In the genomic region with DNA sequence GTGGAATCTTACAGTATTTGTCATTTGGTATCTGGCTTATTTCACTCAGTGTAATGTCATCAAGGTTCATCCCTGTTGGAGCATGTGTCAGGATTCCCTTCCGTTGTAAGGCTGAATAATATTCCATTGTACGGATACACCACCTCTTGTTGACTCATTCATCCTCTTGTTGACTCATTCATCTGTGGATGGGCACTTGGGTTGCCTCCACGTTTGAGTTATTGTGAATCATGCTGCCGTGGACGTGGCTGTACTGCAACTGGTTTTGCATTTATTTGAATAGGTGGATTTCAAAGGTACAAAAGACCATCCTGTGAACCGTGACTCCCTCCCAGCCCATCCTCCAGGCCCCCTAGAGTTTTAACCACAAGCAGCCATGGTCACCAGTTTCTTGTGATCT, we compare ENCODE assay signal across 11 cellular contexts. TPM values are rescaled to one million over a fixed set of nuclear protein-coding genes. Genes with fewer than 3 reads are reported as not detected.
DNase-seq lines count a peak whose midpoint lies in the region; ATAC-seq and TF ChIP-seq lines count a peak whose summit lies in the region.
"Had no signal": no experiment of that assay in that cellular context is flagged by ENCODE, and none has a peak within 500 bp of the region (broad histone marks: within the 10 kb centered on the region; RNA-seq: fewer than 3 reads in every experiment).

No MANE protein-coding gene starts in this region.

- WGBS in GM23248 (ENCODE audit: low coverage in 1 of 2, low lambda C conversion rate in 2 of 2, missing lambda C conversion rate in 2 of 2), 2 experiments, result 3 to 5% methylated on average over 6 of the region's 6 CpGs
- WGBS in esophagus squamous epithelium, 2 donors, result 15 to 31% methylated on average over 5 to 6 of the region's 6 CpGs

- in situ Hi-C loops in GM23248 (cut with MboI), result no loop called here

- no TSS peak for BruUV-seq in A673 (replicated peaks; lab: Mats Ljungman, UMichigan)

- H3K36me3 ChIP-seq in A673 (ENCODE audit: insufficient read depth, low read length, poor library complexity, severe bottlenecking), result peaks cover 15% of the 10 kb centered on the region
- no peaks in the 10 kb centered on the region; the same call in 1 of the 2 replicates for H3K36me3 ChIP-seq in GM23248 (ENCODE audit: low read depth)
- H3K36me3 ChIP-seq in esophagus squamous epithelium, result peaks cover 0 to 33% (median 9%) of the 10 kb centered on the region in 3 donors

- no peak for ATAC-seq in T-helper 17 cell
- no peak for ATAC-seq in HG02973 (IDR thresholded peaks at IDR 0.05; ENCODE audit: unreplicated experiment)

- peak overlapping the region; percentile 24 for H3K4me2 ChIP-seq in GM23248 (ENCODE audit: unreplicated experiment)

- no peaks in the 10 kb centered on the region for H3K27me3 Mint-ChIP-seq in T-helper 17 cell
- H3K27me3 Mint-ChIP-seq: naive B cell; stimulated activated naive CD8-positive, alpha-beta T cell treated with anti-CD3 and anti-CD28 coated beads, Interleukin-15, Interleukin-2, amounts not matched to agents 100 ng/mL and 50 ng/mL, for 24 hours had no signal

- H3K79me2 ChIP-seq in GM23248 (ENCODE audit: insufficient read depth), result no peaks in the 10 kb centered on the region

- POLR2A ChIA-PET in A673 (lab: Charles Lee; ENCODE audit: low non-redundant PET), result no interaction called here

- DNase-seq in A673 (ENCODE audit: low spot score) (peak; percentile 8), GM23248 (peak; percentile 97), T-helper 17 cell (no peak), fibroblast of the aortic adventitia (ENCODE audit: low read depth) (peak; percentile 83), esophagus squamous epithelium (lab: John Stamatoyannopoulos, UW) (no peak), HPDE6-E6E7 (ENCODE audit: extremely low spot score) (no peak), NOMO-1 (lab: John Stamatoyannopoulos, UW; ENCODE audit: unreplicated experiment in 2 of 2) (no peak)
- DNase-seq: naive B cell, T-helper 2 cell had no signal

- H2AFZ ChIP-seq in GM23248, result no peak overlapping the region

- peak overlapping the region; percentile 4 for H3K27ac Mint-ChIP-seq in T-helper 17 cell
- H3K27ac Mint-ChIP-seq: stimulated activated naive CD8-positive, alpha-beta T cell treated with anti-CD3 and anti-CD28 coated beads, Interleukin-15, Interleukin-2, amounts not matched to agents 100 ng/mL and 50 ng/mL, for 24 hours had no signal

- peaks cover 4% of the 10 kb centered on the region for H3K36me3 Mint-ChIP-seq in T-helper 17 cell (ENCODE audit: low read depth)

- no peaks in the 10 kb centered on the region for H3K4me1 ChIP-seq in A673 (ENCODE audit: insufficient read depth, low read length, poor library complexity, severe bottlenecking)
- H3K4me1 ChIP-seq in GM23248 (ENCODE audit: insufficient read depth), result peaks cover 12% of the 10 kb centered on the region; the same call in 1 of the 2 replicates
- peaks cover 0 to 9% (median 3%) of the 10 kb centered on the region in 3 donors for H3K4me1 ChIP-seq in esophagus squamous epithelium

- H3K4me3 ChIP-seq in A673 (ENCODE audit: low read depth, low read length, poor library complexity, severe bottlenecking) (no peak overlapping the region), GM23248 (no peak overlapping the region), fibroblast of the aortic adventitia (ENCODE audit: low read depth, low read length) (no peak overlapping the region), esophagus squamous epithelium (no peak overlapping the region)

- no peaks in the 10 kb centered on the region for H3K27me3 ChIP-seq in A673 (replicated peaks; ENCODE audit: insufficient read depth, low read depth, low read length, poor library complexity)
- no peaks in the 10 kb centered on the region for H3K27me3 ChIP-seq in GM23248 (replicated peaks; ENCODE audit: insufficient read depth)
- H3K27me3 ChIP-seq in esophagus squamous epithelium, result no peaks in the 10 kb centered on the region

- CTCF ChIA-PET in A673 (lab: Charles Lee), result interaction anchor here (0.6 kb wide), 1 partner anchor 124 kb away, joined by 3 read pairs; no protein-coding TSS in a partner anchor

- H4K20me1 ChIP-seq in GM23248 (ENCODE audit: insufficient read depth), result no peaks in the 10 kb centered on the region

- no peak overlapping the region for H3K4me3 Mint-ChIP-seq in T-helper 17 cell
- H3K4me3 Mint-ChIP-seq: naive B cell; stimulated activated naive CD8-positive, alpha-beta T cell treated with anti-CD3 and anti-CD28 coated beads, Interleukin-15, Interleukin-2, amounts not matched to agents 100 ng/mL and 50 ng/mL, for 24 hours had no signal

- no peaks in the 10 kb centered on the region for H3K9me2 ChIP-seq in GM23248 (ENCODE audit: insufficient read depth)

- H3F3A ChIP-seq in GM23248 (ENCODE audit: insufficient read depth), result peaks cover 13% of the 10 kb centered on the region

- peak overlapping the region; percentile 58 for H3K9ac ChIP-seq in GM23248

- H3K4me1 Mint-ChIP-seq in T-helper 17 cell, result peaks cover 4% of the 10 kb centered on the region

- intact Hi-C loops in A673 (cut with micrococcal nuclease; ENCODE audit: unreplicated experiment) (no loop called here), esophagus squamous epithelium (cut with DNase I) (no loop called here)

- no peak for TF ChIP-seq POLR2A in esophagus squamous epithelium (IDR thresholded peaks at IDR 0.05)

- H3K27ac ChIP-seq in A673 (ENCODE audit: low read depth, low read length, poor library complexity, severe bottlenecking) (no peak overlapping the region), GM23248 (peak overlapping the region; percentile 87), esophagus squamous epithelium (peak overlapping the region in 1 of 4 donors; percentile 33)

- no peak for TF ChIP-seq CTCF in A673 (conservative IDR thresholded peaks at IDR 0.05; ENCODE audit: low read depth, low read length)
- no peak for TF ChIP-seq CTCF in fibroblast of the aortic adventitia (IDR thresholded peaks at IDR 0.05; ENCODE audit: insufficient read depth, low read length)
- TF ChIP-seq CTCF in esophagus squamous epithelium (IDR thresholded peaks at IDR 0.05), result no peak

- H3K9me3 ChIP-seq in A673 (ENCODE audit: low read depth, low read length, poor library complexity, severe bottlenecking), result no peaks in the 10 kb centered on the region
- H3K9me3 ChIP-seq in GM23248 (ENCODE audit: low read depth), result no peaks in the 10 kb centered on the region
- H3K9me3 ChIP-seq in T-helper 17 cell (ENCODE audit: control insufficient read depth, low read length, poor library complexity, severe bottlenecking), result no peaks in the 10 kb centered on the region
- H3K9me3 ChIP-seq in esophagus squamous epithelium, result no peaks in the 10 kb centered on the region

RNA-seq across cellular contexts. Expression of a gene that starts 11.9 kb away (rescaled TPM):
- total RNA-seq in A673 (2021) (2.5 and 3.7 TPM in 2 replicates), T-helper 17 cell (under 1 TPM in 1 of 2 donors, not detected in 1; 0.57 TPM), fibroblast of the aortic adventitia (ENCODE audit: low replicate concordance) (0.45 TPM in 1 of 2 replicates, not detected in the other), esophagus squamous epithelium (1 to 10 TPM in 1 of 4 donors, under 1 TPM in 1, not detected in 2; 0.19 to 5.6 TPM)
- 0.97 TPM in 1 of 2 replicates, not detected in the other for total RNA-seq in GM23248 (2014; rRNA removed; shearing (Covaris generic))
- not detected in 2 replicates for polyA plus RNA-seq in GM23248 (2016; fragmentation: Nextera tagmentation; extraction: Ambion mirVana)

RNA-seq across cellular contexts. Expression of a gene that starts 15.0 kb away (rescaled TPM):
- total RNA-seq in A673 (2021) (54.8 and 55.2 TPM in 2 replicates), T-helper 17 cell (10 to 100 TPM; 20.3 to 22.5 TPM), fibroblast of the aortic adventitia (ENCODE audit: low replicate concordance) (14.1 and 17.9 TPM in 2 replicates), esophagus squamous epithelium (10 to 100 TPM; 24.2 to 34.8 (median 28.2) TPM)
- 20.5 and 26.8 TPM in 2 replicates for total RNA-seq in GM23248 (2014; rRNA removed; shearing (Covaris generic))
- polyA plus RNA-seq in GM23248 (2016; fragmentation: Nextera tagmentation; extraction: Ambion mirVana), result 53.9 and 56.0 TPM in 2 replicates

Comparison
In these comparisons a context has a peak if more than half of its experiments do, and no peak if none do; other contexts are left out.
1. DNase-seq: peak in A673 (single experiment), GM23248 (single experiment) and fibroblast of the aortic adventitia (single experiment); none in T-helper 17 cell (0 of 3), esophagus squamous epithelium (single experiment), HPDE6-E6E7 (single experiment) and NOMO-1 (0 of 2).